8 cellular contexts compared by ENCODE assay signal in genomic region chr22:25402501-25403283, GRCh38.
DNase-seq lines count a peak whose midpoint lies in the region; ATAC-seq and TF ChIP-seq lines count a peak whose summit lies in the region.

No MANE protein-coding gene starts in this region.

- peaks cover 28% of the 10 kb centered on the region for H3F3A ChIP-seq in GM23338 (replicated peaks; ENCODE audit: low read depth)

- H3K9me2 ChIP-seq in GM23338 (ENCODE audit: insufficient read depth), result no peaks in the 10 kb centered on the region
- no peaks in the 10 kb centered on the region for H3K9me2 ChIP-seq in hepatocyte (replicated peaks; ENCODE audit: insufficient read depth)

- H3K4me1 Mint-ChIP-seq in GM23338 (peaks cover 43% of the 10 kb centered on the region), activated B cell treated with CpG ODN at 0.5 μM for 24 hours (peaks cover 61% of the 10 kb centered on the region)
- H3K4me1 Mint-ChIP-seq in stimulated activated effector memory CD8-positive, alpha-beta T cell treated with anti-CD3 and anti-CD28 coated beads, Interleukin-12 subunit alpha, Interleukin-12 subunit beta, amount 100 ng/mL, for 72 hours, result peaks cover 48% of the 10 kb centered on the region

- DNase-seq in GM23338 (ENCODE audit: low spot score) (no peak), activated B cell treated with CpG ODN at 0.5 μM for 24 hours (no peak), hepatocyte (ENCODE audit: low spot score) (no peak), DMS153 treated with DMSO at 0.1 percent for 48 hours (lab: John Stamatoyannopoulos, UW; ENCODE audit: unreplicated experiment) (no peak), SKM-1 treated with dmso at 0.1 percent for 144 hours (lab: John Stamatoyannopoulos, UW; ENCODE audit: unreplicated experiment) (no peak)
- no peak for DNase-seq in stimulated activated effector memory CD8-positive, alpha-beta T cell treated with anti-CD3 and anti-CD28 coated beads, Interleukin-12 subunit alpha, Interleukin-12 subunit beta, amount 100 ng/mL, for 72 hours (ENCODE audit: low spot score in 2 of 2)
- no peak for DNase-seq in activated naive CD4-positive, alpha-beta T cell treated with Interleukin-2 at 50 U/mL for 16 hours

- H3K36me3 ChIP-seq in GM23338 (ENCODE audit: insufficient read depth) (no peaks in the 10 kb centered on the region), hepatocyte (replicated peaks; ENCODE audit: insufficient read depth, low read depth) (no peaks in the 10 kb centered on the region)

- H3K4me3 Mint-ChIP-seq in GM23338 (peak overlapping the region; percentile 80; the same call in 2 of the 3 replicates), activated B cell treated with CpG ODN at 0.5 μM for 24 hours (peak overlapping the region; percentile 88)
- H3K4me3 Mint-ChIP-seq in stimulated activated effector memory CD8-positive, alpha-beta T cell treated with anti-CD3 and anti-CD28 coated beads, Interleukin-12 subunit alpha, Interleukin-12 subunit beta, amount 100 ng/mL, for 72 hours, result peak overlapping the region; percentile 77

- TF ChIP-seq CTCF in GM23338 (conservative IDR thresholded peaks at IDR 0.05; ENCODE audit: low read depth in 2 of 2) (no peak), activated B cell treated with CpG ODN at 0.5 μM for 24 hours (IDR thresholded peaks at IDR 0.05) (no peak), hepatocyte (IDR thresholded peaks at IDR 0.05; ENCODE audit: poor library complexity) (no peak)

- 59% methylated on average over 14 of the region's 14 CpGs for WGBS in hepatocyte (ENCODE audit: low lambda C conversion rate, missing lambda C conversion rate)

- CTCF ChIA-PET in activated B cell treated with CpG ODN at 0.5 μM for 24 hours (lab: Charles Lee), result interaction anchor here (0.8 kb wide), 1 partner anchor 45 kb away, joined by 3 read pairs; no protein-coding TSS in a partner anchor

- H3K4me2 ChIP-seq in GM23338 (peak overlapping the region; percentile 83), hepatocyte (peak overlapping the region; percentile 97)

- H2AFZ ChIP-seq in GM23338 (no peak overlapping the region), hepatocyte (no peak overlapping the region)

- intact Hi-C loops in activated B cell treated with CpG ODN at 0.5 μM for 24 hours (cut with micrococcal nuclease), result loop anchor here (5.0 kb wide), 1 partner anchor 160 kb away; the partner anchor contains the start of gene GRK3

- H3K36me3 Mint-ChIP-seq in GM23338 (ENCODE audit: low read depth) (no peaks in the 10 kb centered on the region; the same call in 2 of the 3 replicates), activated B cell treated with CpG ODN at 0.5 μM for 24 hours (ENCODE audit: low read depth) (no peaks in the 10 kb centered on the region)
- no peaks in the 10 kb centered on the region for H3K36me3 Mint-ChIP-seq in stimulated activated effector memory CD8-positive, alpha-beta T cell treated with anti-CD3 and anti-CD28 coated beads, Interleukin-12 subunit alpha, Interleukin-12 subunit beta, amount 100 ng/mL, for 72 hours

- H3K4me1 ChIP-seq in GM23338 (ENCODE audit: insufficient read depth) (peaks cover 39% of the 10 kb centered on the region), hepatocyte (ENCODE audit: insufficient read depth) (peaks cover 29% of the 10 kb centered on the region)

- no peaks in the 10 kb centered on the region; the same call in 2 of the 3 replicates for H3K9me3 Mint-ChIP-seq in GM23338
- H3K9me3 Mint-ChIP-seq in activated B cell treated with CpG ODN at 0.5 μM for 24 hours, result no peaks in the 10 kb centered on the region
- H3K9me3 Mint-ChIP-seq in stimulated activated effector memory CD8-positive, alpha-beta T cell treated with anti-CD3 and anti-CD28 coated beads, Interleukin-12 subunit alpha, Interleukin-12 subunit beta, amount 100 ng/mL, for 72 hours, result no peaks in the 10 kb centered on the region

- H3K27me3 ChIP-seq in GM23338 (ENCODE audit: insufficient read depth) (peaks cover 16% of the 10 kb centered on the region), hepatocyte (no peaks in the 10 kb centered on the region)

- peaks cover 30% of the 10 kb centered on the region for H4K20me1 ChIP-seq in GM23338 (replicated peaks; ENCODE audit: insufficient read depth)
- H4K20me1 ChIP-seq in hepatocyte (ENCODE audit: insufficient read depth, poor library complexity, severe bottlenecking), result peaks cover 39% of the 10 kb centered on the region

- H3K27ac ChIP-seq in GM23338 (ENCODE audit: low read depth) (peak overlapping the region; percentile 66; the same call in 1 of the 2 replicates), hepatocyte (peak overlapping the region; percentile 61)

- H3K27ac Mint-ChIP-seq in GM23338 (0 out of 2 replicates have a peak overlapping the region, but pooled peaks have one; percentile 24), activated B cell treated with CpG ODN at 0.5 μM for 24 hours (peak overlapping the region; percentile 31)
- peak overlapping the region; percentile 40 for H3K27ac Mint-ChIP-seq in stimulated activated effector memory CD8-positive, alpha-beta T cell treated with anti-CD3 and anti-CD28 coated beads, Interleukin-12 subunit alpha, Interleukin-12 subunit beta, amount 100 ng/mL, for 72 hours

- H3K4me3 ChIP-seq in GM23338 (peak overlapping the region; percentile 68; the same call in 1 of the 2 replicates), hepatocyte (no peak overlapping the region)

- ATAC-seq in GM23338 (no peak), activated B cell treated with CpG ODN at 0.5 μM for 24 hours (ENCODE audit: low read depth) (no peak), GM18498 (IDR thresholded peaks at IDR 0.05; ENCODE audit: unreplicated experiment) (no peak)
- ATAC-seq in stimulated activated effector memory CD8-positive, alpha-beta T cell treated with anti-CD3 and anti-CD28 coated beads, Interleukin-12 subunit alpha, Interleukin-12 subunit beta, amount 100 ng/mL, for 72 hours, result no peak

- H3K79me2 ChIP-seq in GM23338 (replicated peaks; ENCODE audit: insufficient read depth) (peaks cover 66% of the 10 kb centered on the region), hepatocyte (peaks cover 76% of the 10 kb centered on the region)

- POLR2A ChIA-PET in activated B cell treated with CpG ODN at 0.5 μM for 24 hours (lab: Charles Lee), result interaction anchor here (1.5 kb wide), 1 partner anchor 16 kb away, joined by 12 read pairs; no protein-coding TSS in a partner anchor

- H3K27me3 Mint-ChIP-seq in GM23338 (ENCODE audit: insufficient read depth, low read depth, poor library complexity) (peaks cover 27% of the 10 kb centered on the region), activated B cell treated with CpG ODN at 0.5 μM for 24 hours (no peaks in the 10 kb centered on the region)

- H3K9me3 ChIP-seq in hepatocyte (ENCODE audit: low read depth), result no peaks in the 10 kb centered on the region

TF ChIP-seq in GM23338, 12 proteins besides CTCF, POLR2A, EP300 and RAD21:
- TF ChIP-seq ZNF331 (CRISPR knock-in tag; IDR thresholded peaks at IDR 0.05; ENCODE audit: low read depth) (no peak), REST (IDR thresholded peaks at IDR 0.05; ENCODE audit: unreplicated experiment) (peak; percentile 47), NANOG (IDR thresholded peaks at IDR 0.05; ENCODE audit: borderline replicate concordance) (no peak)
